In the genomic region with DNA sequence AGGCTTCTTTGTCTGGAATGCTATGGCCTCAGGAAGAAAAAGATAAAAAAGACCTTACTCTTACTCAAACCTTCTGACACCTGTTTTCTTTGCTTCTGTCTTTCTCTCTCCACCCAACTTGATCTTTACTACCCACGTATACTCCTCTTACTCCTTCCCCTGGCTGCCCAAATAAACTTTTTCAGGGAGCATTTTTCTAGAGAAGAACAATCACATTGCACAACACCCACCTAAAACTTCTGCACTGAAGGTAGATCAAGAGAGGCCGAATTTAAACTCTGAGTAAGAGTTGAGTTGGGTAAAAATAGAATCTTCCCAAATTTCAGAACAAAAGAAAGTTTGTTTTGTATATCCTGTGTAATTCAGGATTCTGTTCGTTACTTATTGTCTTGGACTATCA, we compare ENCODE assay signal across 18 cellular contexts. TPM values are rescaled to one million over a fixed set of nuclear protein-coding genes. Genes with fewer than 3 reads are reported as not detected.
"Had no signal": no experiment of that assay in that cellular context is flagged by ENCODE, and none has a peak within 500 bp of the region (broad histone marks: within the 10 kb centered on the region; RNA-seq: fewer than 3 reads in every experiment).

No MANE protein-coding gene starts in this region.

- H3K27ac ChIP-seq: gastrocnemius medialis, upper lobe of right lung had no signal

- FAIRE-seq: TTC549 had no signal

- H3K36me3 ChIP-seq: gastrocnemius medialis, upper lobe of right lung had no signal

- ATAC-seq: activated CD4-positive, CD25-positive, alpha-beta regulatory T cell treated with anti-CD3 and anti-CD28 coated beads, Interleukin-2, amount 50 U/mL, for 24 hours; gastrocnemius medialis; left ventricle myocardium superior; right cardiac atrium; Right ventricle myocardium inferior had no signal

- H3K9me3 Mint-ChIP-seq: activated CD4-positive, alpha-beta memory T cell treated with anti-CD3 and anti-CD28 coated beads for 36 hours; activated naive CD4-positive, alpha-beta T cell treated with anti-CD3 and anti-CD28 coated beads for 36 hours had no signal

- H3K4me1 ChIP-seq: gastrocnemius medialis, upper lobe of right lung had no signal

- H3K4me3 Mint-ChIP-seq: activated CD4-positive, alpha-beta memory T cell treated with anti-CD3 and anti-CD28 coated beads for 36 hours; activated naive CD4-positive, alpha-beta T cell treated with anti-CD3 and anti-CD28 coated beads for 36 hours had no signal

- H3K27ac Mint-ChIP-seq: activated CD4-positive, alpha-beta memory T cell treated with anti-CD3 and anti-CD28 coated beads for 36 hours; activated naive CD4-positive, alpha-beta T cell treated with anti-CD3 and anti-CD28 coated beads for 36 hours had no signal

- DNase-seq: activated CD4-positive, alpha-beta memory T cell treated with anti-CD3 and anti-CD28 coated beads for 36 hours; activated CD8-positive, alpha-beta memory T cell treated with anti-CD3 and anti-CD28 coated beads, Interleukin-2, amount 50 U/mL, for 4 hours; activated naive CD4-positive, alpha-beta T cell treated with anti-CD3 and anti-CD28 coated beads for 36 hours; gastrocnemius medialis; left ventricle myocardium superior; right cardiac atrium; stimulated activated CD4-positive, alpha-beta T cell treated with anti-CD3 and anti-CD28 coated beads, Interleukin-12 subunit alpha, Interleukin-12 subunit beta, amount 100 ng/mL, for 4 hours; stimulated activated naive CD4-positive, alpha-beta T cell; T-helper 2 cell; upper lobe of right lung had no signal

- H3K36me3 Mint-ChIP-seq: activated CD4-positive, alpha-beta memory T cell treated with anti-CD3 and anti-CD28 coated beads for 36 hours had no signal

- H3K27me3 ChIP-seq: upper lobe of right lung had no signal

- H3K9me3 ChIP-seq: gastrocnemius medialis, upper lobe of right lung had no signal

- H3K4me3 ChIP-seq: gastrocnemius medialis, upper lobe of right lung had no signal

RNA-seq across cellular contexts. Expression of a gene that starts 3.9 kb away (rescaled TPM):
- total RNA-seq: activated naive CD4-positive, alpha-beta T cell treated with anti-CD3 and anti-CD28 coated beads for 36 hours; fibroblast of lung; gastrocnemius medialis; kidney epithelial cell; left ventricle myocardium superior; mesenteric fat pad; myocyte; posterior vena cava; right cardiac atrium; Right ventricle myocardium inferior; upper lobe of right lung had no signal
- polyA plus RNA-seq: fibroblast of lung, right cardiac atrium had no signal

RNA-seq across cellular contexts. Expression of a gene that starts 20.5 kb away (rescaled TPM):
- total RNA-seq: activated CD4-positive, alpha-beta memory T cell treated with anti-CD3 and anti-CD28 coated beads for 36 hours; activated naive CD4-positive, alpha-beta T cell treated with anti-CD3 and anti-CD28 coated beads for 36 hours; fibroblast of lung; gastrocnemius medialis; kidney epithelial cell; left ventricle myocardium superior; mesenteric fat pad; myocyte; posterior vena cava; right cardiac atrium; Right ventricle myocardium inferior; upper lobe of right lung had no signal
- polyA plus RNA-seq: fibroblast of lung, right cardiac atrium had no signal
